3 cellular contexts compared by ENCODE assay signal in the genomic region with DNA sequence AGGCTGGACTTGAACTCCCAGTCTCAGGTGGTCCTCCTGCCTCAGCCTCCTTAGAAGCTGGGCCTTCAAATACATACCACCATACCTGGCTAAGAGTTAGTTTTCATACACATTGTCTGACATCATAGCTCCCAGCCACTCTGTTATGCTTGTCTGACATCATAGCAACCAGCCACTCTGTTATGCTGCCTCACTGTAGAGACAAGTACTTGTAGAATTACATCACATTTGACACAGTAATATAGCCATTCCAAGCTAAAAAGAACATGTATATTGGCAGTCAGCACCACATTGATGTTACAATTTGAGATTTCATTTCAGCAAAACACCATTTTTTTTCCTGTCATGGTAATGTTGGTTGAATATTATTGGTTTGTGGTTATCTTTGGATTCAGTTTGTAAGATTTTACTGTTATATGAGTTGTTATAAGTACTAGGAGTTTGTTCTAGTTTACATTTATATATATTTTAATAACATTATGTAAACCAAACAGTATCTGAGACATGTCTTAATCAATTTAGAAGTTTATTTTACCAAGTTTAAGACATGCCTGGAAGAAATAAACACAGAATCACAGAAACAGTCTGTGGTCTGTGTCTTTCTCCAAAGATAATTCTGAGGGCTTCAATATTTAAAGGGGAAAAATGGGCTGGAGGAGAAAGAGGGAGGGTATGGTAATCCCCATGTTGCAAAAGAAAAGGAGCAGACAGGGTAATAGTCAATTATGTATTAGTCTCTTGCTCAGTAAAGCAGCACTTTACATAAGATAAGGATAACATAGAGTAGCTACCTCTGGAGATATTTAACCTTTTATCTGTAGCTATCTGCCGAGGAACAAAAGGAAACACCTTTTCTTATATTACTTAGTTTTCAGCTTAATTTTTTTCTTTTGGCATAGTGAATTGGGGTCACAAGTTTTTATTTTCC.
TF ChIP-seq lines count a peak whose summit lies in the region.

No MANE protein-coding gene starts in this region.

TF ChIP-seq in SK-N-SH treated with all-trans-retinoic acid at 6 μM for 48 hours, 23 proteins besides CTCF, POLR2A, EP300 and RAD21:
- TF ChIP-seq TOX (CRISPR knock-in tag; IDR thresholded peaks at IDR 0.05; ENCODE audit: borderline replicate concordance) (no peak), RARB (CRISPR knock-in tag; IDR thresholded peaks at IDR 0.05) (no peak), BACH2 (CRISPR knock-in tag; IDR thresholded peaks at IDR 0.05; ENCODE audit: borderline replicate concordance) (no peak), ZNF8 (CRISPR knock-in tag; IDR thresholded peaks at IDR 0.05) (no peak), ARNTL (CRISPR knock-in tag; IDR thresholded peaks at IDR 0.05; ENCODE audit: borderline replicate concordance, low read depth) (no peak), CSDC2 (CRISPR knock-in tag; IDR thresholded peaks at IDR 0.05) (no peak), GLIS3 (CRISPR knock-in tag; IDR thresholded peaks at IDR 0.05) (no peak), POU6F1 (CRISPR knock-in tag; IDR thresholded peaks at IDR 0.05; ENCODE audit: borderline replicate concordance, low read depth) (no peak), ESRRG (CRISPR knock-in tag; IDR thresholded peaks at IDR 0.05) (no peak)
TF ChIP-seq in SK-N-SH treated with all-trans-retinoic acid at 6 μM for 48 hours: peak in this region for 0.

TF ChIP-seq in SK-N-SH, 30 proteins besides CTCF, POLR2A, EP300 and RAD21:
- TF ChIP-seq, protein P1, sequence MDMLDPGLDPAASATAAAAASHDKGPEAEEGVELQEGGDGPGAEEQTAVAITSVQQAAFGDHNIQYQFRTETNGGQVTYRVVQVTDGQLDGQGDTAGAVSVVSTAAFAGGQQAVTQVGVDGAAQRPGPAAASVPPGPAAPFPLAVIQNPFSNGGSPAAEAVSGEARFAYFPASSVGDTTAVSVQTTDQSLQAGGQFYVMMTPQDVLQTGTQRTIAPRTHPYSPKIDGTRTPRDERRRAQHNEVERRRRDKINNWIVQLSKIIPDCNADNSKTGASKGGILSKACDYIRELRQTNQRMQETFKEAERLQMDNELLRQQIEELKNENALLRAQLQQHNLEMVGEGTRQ (IDR thresholded peaks at IDR 0.05; ENCODE audit: borderline replicate concordance, low read depth, low read length): no peak
- TF ChIP-seq SIN3A (IDR thresholded peaks at IDR 0.05; ENCODE audit: borderline replicate concordance, low read depth, low read length): no peak
- TF ChIP-seq RFX5 (IDR thresholded peaks at IDR 0.05; ENCODE audit: low read length): no peak
- no peak for TF ChIP-seq FOXJ3 (CRISPR knock-in tag; IDR thresholded peaks at IDR 0.05)
- no peak for TF ChIP-seq NFIC (IDR thresholded peaks at IDR 0.05; ENCODE audit: borderline replicate concordance)
- TF ChIP-seq MEF2A (IDR thresholded peaks at IDR 0.05; ENCODE audit: borderline replicate concordance, low read depth): no peak
- TF ChIP-seq, protein P2, sequence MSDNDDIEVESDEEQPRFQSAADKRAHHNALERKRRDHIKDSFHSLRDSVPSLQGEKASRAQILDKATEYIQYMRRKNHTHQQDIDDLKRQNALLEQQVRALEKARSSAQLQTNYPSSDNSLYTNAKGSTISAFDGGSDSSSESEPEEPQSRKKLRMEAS (IDR thresholded peaks at IDR 0.05; ENCODE audit: low read depth): no peak
- no peak for TF ChIP-seq IRF3 (IDR thresholded peaks at IDR 0.05; ENCODE audit: low read depth, low read length)
- TF ChIP-seq ELF1 (IDR thresholded peaks at IDR 0.05): no peak
- no peak for TF ChIP-seq GABPA (IDR thresholded peaks at IDR 0.05; ENCODE audit: low read depth)
- no peak for TF ChIP-seq RCOR1 (IDR thresholded peaks at IDR 0.05; ENCODE audit: low read length)
- no peak for TF ChIP-seq YY1 (IDR thresholded peaks at IDR 0.05; ENCODE audit: low read depth)
- no peak for TF ChIP-seq TEAD4 (IDR thresholded peaks at IDR 0.05; ENCODE audit: borderline replicate concordance, insufficient read depth)
- no peak for TF ChIP-seq RXRA (IDR thresholded peaks at IDR 0.05; ENCODE audit: borderline replicate concordance, low read depth)
- no peak for TF ChIP-seq CHD2 (IDR thresholded peaks at IDR 0.05; ENCODE audit: low read length, partially characterized antibody)
- no peak for TF ChIP-seq NRF1 (IDR thresholded peaks at IDR 0.05; ENCODE audit: low read depth, low read length)
- no peak for TF ChIP-seq MXI1 (IDR thresholded peaks at IDR 0.05; ENCODE audit: low read depth, low read length)

TF ChIP-seq in WTC11, 78 proteins besides CTCF, POLR2A, EP300 and RAD21:
- TF ChIP-seq, protein P3, sequence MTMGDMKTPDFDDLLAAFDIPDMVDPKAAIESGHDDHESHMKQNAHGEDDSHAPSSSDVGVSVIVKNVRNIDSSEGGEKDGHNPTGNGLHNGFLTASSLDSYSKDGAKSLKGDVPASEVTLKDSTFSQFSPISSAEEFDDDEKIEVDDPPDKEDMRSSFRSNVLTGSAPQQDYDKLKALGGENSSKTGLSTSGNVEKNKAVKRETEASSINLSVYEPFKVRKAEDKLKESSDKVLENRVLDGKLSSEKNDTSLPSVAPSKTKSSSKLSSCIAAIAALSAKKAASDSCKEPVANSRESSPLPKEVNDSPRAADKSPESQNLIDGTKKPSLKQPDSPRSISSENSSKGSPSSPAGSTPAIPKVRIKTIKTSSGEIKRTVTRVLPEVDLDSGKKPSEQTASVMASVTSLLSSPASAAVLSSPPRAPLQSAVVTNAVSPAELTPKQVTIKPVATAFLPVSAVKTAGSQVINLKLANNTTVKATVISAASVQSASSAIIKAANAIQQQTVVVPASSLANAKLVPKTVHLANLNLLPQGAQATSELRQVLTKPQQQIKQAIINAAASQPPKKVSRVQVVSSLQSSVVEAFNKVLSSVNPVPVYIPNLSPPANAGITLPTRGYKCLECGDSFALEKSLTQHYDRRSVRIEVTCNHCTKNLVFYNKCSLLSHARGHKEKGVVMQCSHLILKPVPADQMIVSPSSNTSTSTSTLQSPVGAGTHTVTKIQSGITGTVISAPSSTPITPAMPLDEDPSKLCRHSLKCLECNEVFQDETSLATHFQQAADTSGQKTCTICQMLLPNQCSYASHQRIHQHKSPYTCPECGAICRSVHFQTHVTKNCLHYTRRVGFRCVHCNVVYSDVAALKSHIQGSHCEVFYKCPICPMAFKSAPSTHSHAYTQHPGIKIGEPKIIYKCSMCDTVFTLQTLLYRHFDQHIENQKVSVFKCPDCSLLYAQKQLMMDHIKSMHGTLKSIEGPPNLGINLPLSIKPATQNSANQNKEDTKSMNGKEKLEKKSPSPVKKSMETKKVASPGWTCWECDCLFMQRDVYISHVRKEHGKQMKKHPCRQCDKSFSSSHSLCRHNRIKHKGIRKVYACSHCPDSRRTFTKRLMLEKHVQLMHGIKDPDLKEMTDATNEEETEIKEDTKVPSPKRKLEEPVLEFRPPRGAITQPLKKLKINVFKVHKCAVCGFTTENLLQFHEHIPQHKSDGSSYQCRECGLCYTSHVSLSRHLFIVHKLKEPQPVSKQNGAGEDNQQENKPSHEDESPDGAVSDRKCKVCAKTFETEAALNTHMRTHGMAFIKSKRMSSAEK (CRISPR knock-in tag; IDR thresholded peaks at IDR 0.05; ENCODE audit: borderline replicate concordance): no peak
- TF ChIP-seq CDX4 (CRISPR knock-in tag; IDR thresholded peaks at IDR 0.05; ENCODE audit: borderline replicate concordance): no peak
- TF ChIP-seq ZNF671 (CRISPR knock-in tag; IDR thresholded peaks at IDR 0.05): no peak
- TF ChIP-seq ZNF121 (CRISPR knock-in tag; IDR thresholded peaks at IDR 0.05): no peak
- no peak for TF ChIP-seq PRDM15 (CRISPR knock-in tag; IDR thresholded peaks at IDR 0.05)
- TF ChIP-seq ETV6 (CRISPR knock-in tag; IDR thresholded peaks at IDR 0.05): no peak
- TF ChIP-seq NFATC4 (CRISPR knock-in tag; IDR thresholded peaks at IDR 0.05): no peak
- TF ChIP-seq, protein P4, sequence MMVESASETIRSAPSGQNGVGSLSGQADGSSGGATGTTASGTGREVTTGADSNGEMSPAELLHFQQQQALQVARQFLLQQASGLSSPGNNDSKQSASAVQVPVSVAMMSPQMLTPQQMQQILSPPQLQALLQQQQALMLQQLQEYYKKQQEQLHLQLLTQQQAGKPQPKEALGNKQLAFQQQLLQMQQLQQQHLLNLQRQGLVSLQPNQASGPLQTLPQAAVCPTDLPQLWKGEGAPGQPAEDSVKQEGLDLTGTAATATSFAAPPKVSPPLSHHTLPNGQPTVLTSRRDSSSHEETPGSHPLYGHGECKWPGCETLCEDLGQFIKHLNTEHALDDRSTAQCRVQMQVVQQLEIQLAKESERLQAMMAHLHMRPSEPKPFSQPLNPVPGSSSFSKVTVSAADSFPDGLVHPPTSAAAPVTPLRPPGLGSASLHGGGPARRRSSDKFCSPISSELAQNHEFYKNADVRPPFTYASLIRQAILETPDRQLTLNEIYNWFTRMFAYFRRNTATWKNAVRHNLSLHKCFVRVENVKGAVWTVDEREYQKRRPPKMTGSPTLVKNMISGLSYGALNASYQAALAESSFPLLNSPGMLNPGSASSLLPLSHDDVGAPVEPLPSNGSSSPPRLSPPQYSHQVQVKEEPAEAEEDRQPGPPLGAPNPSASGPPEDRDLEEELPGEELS (CRISPR knock-in tag; IDR thresholded peaks at IDR 0.05): no peak
- TF ChIP-seq, protein P5, sequence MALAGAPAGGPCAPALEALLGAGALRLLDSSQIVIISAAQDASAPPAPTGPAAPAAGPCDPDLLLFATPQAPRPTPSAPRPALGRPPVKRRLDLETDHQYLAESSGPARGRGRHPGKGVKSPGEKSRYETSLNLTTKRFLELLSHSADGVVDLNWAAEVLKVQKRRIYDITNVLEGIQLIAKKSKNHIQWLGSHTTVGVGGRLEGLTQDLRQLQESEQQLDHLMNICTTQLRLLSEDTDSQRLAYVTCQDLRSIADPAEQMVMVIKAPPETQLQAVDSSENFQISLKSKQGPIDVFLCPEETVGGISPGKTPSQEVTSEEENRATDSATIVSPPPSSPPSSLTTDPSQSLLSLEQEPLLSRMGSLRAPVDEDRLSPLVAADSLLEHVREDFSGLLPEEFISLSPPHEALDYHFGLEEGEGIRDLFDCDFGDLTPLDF (CRISPR knock-in tag; IDR thresholded peaks at IDR 0.05): no peak
- no peak for TF ChIP-seq RORB (CRISPR knock-in tag; IDR thresholded peaks at IDR 0.05)
- TF ChIP-seq PRRX2 (CRISPR knock-in tag; IDR thresholded peaks at IDR 0.05): no peak
- TF ChIP-seq FOXK1 (CRISPR knock-in tag; IDR thresholded peaks at IDR 0.05): no peak
- TF ChIP-seq, protein P1 (CRISPR knock-in tag; IDR thresholded peaks at IDR 0.05): no peak
- TF ChIP-seq ZNF138 (CRISPR knock-in tag; conservative IDR thresholded peaks at IDR 0.05): no peak
- TF ChIP-seq SP1 (CRISPR knock-in tag; conservative IDR thresholded peaks at IDR 0.05): no peak
- TF ChIP-seq KAT7 (CRISPR knock-in tag; IDR thresholded peaks at IDR 0.05; ENCODE audit: borderline replicate concordance): no peak
- no peak for TF ChIP-seq ERG (CRISPR knock-in tag; IDR thresholded peaks at IDR 0.05)
- TF ChIP-seq JAZF1 (CRISPR knock-in tag; IDR thresholded peaks at IDR 0.05): no peak
- no peak for TF ChIP-seq NR1H2 (CRISPR knock-in tag; IDR thresholded peaks at IDR 0.05)
